ENCODE assay signal across 22 cellular contexts in genomic region chr13:51291341-51291740, GRCh38. TPM values are rescaled to one million over a fixed set of nuclear protein-coding genes. Genes with fewer than 3 reads are reported as not detected.
DNase-seq lines count a peak whose midpoint lies in the region; ATAC-seq and TF ChIP-seq lines count a peak whose summit lies in the region.
"Had no signal": no experiment of that assay in that cellular context is flagged by ENCODE, and none has a peak within 500 bp of the region (broad histone marks: within the 10 kb centered on the region; RNA-seq: fewer than 3 reads in every experiment).

No MANE protein-coding gene starts in this region.

- ATAC-seq in omental fat pad (ENCODE audit: low FRiP score) (peak; percentile 90), GM21737 (IDR thresholded peaks at IDR 0.05; ENCODE audit: unreplicated experiment) (no peak), GM19351 (IDR thresholded peaks at IDR 0.05; ENCODE audit: unreplicated experiment) (no peak)
- ATAC-seq: activated T-cell treated with anti-CD3 and anti-CD28 coated beads, Interleukin-2, amount 50 U/mL, for 72 hours had no signal

- H3K27ac Mint-ChIP-seq in activated T-cell treated with anti-CD3 and anti-CD28 coated beads, Interleukin-2, amount 50 U/mL, for 24 hours: no peak overlapping the region
- H3K27ac Mint-ChIP-seq: activated T-cell treated with anti-CD3 and anti-CD28 coated beads, Interleukin-2, amount 50 U/mL, for 72 hours had no signal

- no peaks in the 10 kb centered on the region for H3K27me3 Mint-ChIP-seq in activated T-cell treated with anti-CD3 and anti-CD28 coated beads, Interleukin-2, amount 50 U/mL, for 24 hours

- intact Hi-C loops in esophagus muscularis mucosa (cut with DNase I): no loop called here
- intact Hi-C loops in A673 (cut with micrococcal nuclease; ENCODE audit: unreplicated experiment): no loop called here

- no peak overlapping the region for H3K4me3 ChIP-seq in AG10803 (ENCODE audit: low read length)
- no peak overlapping the region for H3K4me3 ChIP-seq in esophagus muscularis mucosa
- no peak overlapping the region for H3K4me3 ChIP-seq in A673 (ENCODE audit: low read depth, low read length, poor library complexity, severe bottlenecking)
- H3K4me3 ChIP-seq: colonic mucosa, spleen had no signal

- no peak overlapping the region for H3K4me3 Mint-ChIP-seq in activated T-cell treated with anti-CD3 and anti-CD28 coated beads, Interleukin-2, amount 50 U/mL, for 24 hours
- H3K4me3 Mint-ChIP-seq: activated T-cell treated with anti-CD3 and anti-CD28 coated beads, Interleukin-2, amount 50 U/mL, for 72 hours had no signal

- no peaks in the 10 kb centered on the region for H3K9me3 ChIP-seq in esophagus muscularis mucosa
- no peaks in the 10 kb centered on the region for H3K9me3 ChIP-seq in A673 (ENCODE audit: low read depth, low read length, poor library complexity, severe bottlenecking)
- H3K9me3 ChIP-seq: colonic mucosa, spleen had no signal

- no peak for TF ChIP-seq CTCF in AG10803 (conservative IDR thresholded peaks at IDR 0.05; ENCODE audit: low read length)
- no peak for TF ChIP-seq CTCF in esophagus muscularis mucosa (IDR thresholded peaks at IDR 0.05)
- TF ChIP-seq CTCF in omental fat pad (IDR thresholded peaks at IDR 0.05): no peak
- no peak for TF ChIP-seq CTCF in A673 (conservative IDR thresholded peaks at IDR 0.05; ENCODE audit: low read depth, low read length)

- CTCF ChIA-PET in A673 (lab: Charles Lee): no interaction called here

- no peaks in the 10 kb centered on the region for H3K36me3 ChIP-seq in esophagus muscularis mucosa
- no peaks in the 10 kb centered on the region for H3K36me3 ChIP-seq in A673 (ENCODE audit: insufficient read depth, low read length, poor library complexity, severe bottlenecking)
- H3K36me3 ChIP-seq: colonic mucosa, spleen had no signal

- no peaks in the 10 kb centered on the region for H3K4me1 Mint-ChIP-seq in activated T-cell treated with anti-CD3 and anti-CD28 coated beads, Interleukin-2, amount 50 U/mL, for 24 hours (ENCODE audit: low read depth)

- POLR2A ChIA-PET in A673 (lab: Charles Lee; ENCODE audit: low non-redundant PET): no interaction called here

- no TSS peak for BruUV-seq in A673 (replicated peaks; lab: Mats Ljungman, UMichigan)

- H3K9me3 Mint-ChIP-seq in activated T-cell treated with anti-CD3 and anti-CD28 coated beads, Interleukin-2, amount 50 U/mL, for 24 hours: no peaks in the 10 kb centered on the region
- H3K9me3 Mint-ChIP-seq: activated T-cell treated with anti-CD3 and anti-CD28 coated beads, Interleukin-2, amount 50 U/mL, for 72 hours had no signal

- H3K27me3 ChIP-seq in esophagus muscularis mucosa (no peaks in the 10 kb centered on the region), A673 (replicated peaks; ENCODE audit: insufficient read depth, low read depth, low read length, poor library complexity) (no peaks in the 10 kb centered on the region)
- H3K27me3 ChIP-seq: colonic mucosa, spleen had no signal

- no peak for TF ChIP-seq EP300 in esophagus muscularis mucosa (IDR thresholded peaks at IDR 0.05)

- H3K27ac ChIP-seq in esophagus muscularis mucosa (replicated peaks in 1 of 4): peak overlapping the region; percentile 22 to 67 (median 50)
- no peak overlapping the region for H3K27ac ChIP-seq in A673 (ENCODE audit: low read depth, low read length, poor library complexity, severe bottlenecking)
- H3K27ac ChIP-seq: colonic mucosa, HL-60, parathyroid adenoma, spleen had no signal

- no peaks in the 10 kb centered on the region for H3K36me3 Mint-ChIP-seq in activated T-cell treated with anti-CD3 and anti-CD28 coated beads, Interleukin-2, amount 50 U/mL, for 24 hours (ENCODE audit: low read depth)

- TF ChIP-seq POLR2A in esophagus muscularis mucosa (IDR thresholded peaks at IDR 0.05; ENCODE audit: low read depth): no peak

- DNase-seq in AG10803 (ENCODE audit: low read depth): peak; percentile 9
- DNase-seq in RPMI7951 (ENCODE audit: low read depth): peak; percentile 19
- DNase-seq in esophagus muscularis mucosa (ENCODE audit: extremely low spot score): no peak
- no peak for DNase-seq in omental fat pad (ENCODE audit: low spot score)
- DNase-seq in A673 (ENCODE audit: low spot score): no peak
- DNase-seq in activated T-cell treated with anti-CD3 and anti-CD28 coated beads, Interleukin-2, amount 50 U/mL, for 24 hours: no peak
- DNase-seq: activated CD4-positive, alpha-beta T cell treated with anti-CD3 and anti-CD28 coated beads, Interleukin-2, amount 50 U/mL, for 48 hours; activated T-cell treated with anti-CD3 and anti-CD28 coated beads, Interleukin-2, amount 50 U/mL, for 72 hours; Calu3; colonic mucosa; Karpas-422; NCI-H1436; NCI-H2227 treated with DMSO at 0.1 percent for 48 hours; spleen; stimulated activated naive CD4-positive, alpha-beta T cell treated with Interleukin-2 at 50 U/mL for 16 hours had no signal

- H3K4me1 ChIP-seq in esophagus muscularis mucosa (peaks cover 9 to 20% (median 18%) of the 10 kb centered on the region in 4 donors), A673 (ENCODE audit: insufficient read depth, low read length, poor library complexity, severe bottlenecking) (no peaks in the 10 kb centered on the region)
- H3K4me1 ChIP-seq: colonic mucosa, parathyroid adenoma had no signal

- WGBS in esophagus muscularis mucosa: 64% methylated on average over 5 of the region's 5 CpGs

RNA-seq across cellular contexts. Expression of gene SERPINE3, which starts 48.1 kb away (rescaled TPM):
- total RNA-seq in RPMI7951 (2014; rRNA removed; shearing (Covaris generic)): not detected in 2 replicates
- total RNA-seq in esophagus muscularis mucosa (not detected), omental fat pad (1 to 10 TPM in 2 of 4 donors, not detected in 2; 1.6 to 8.8 TPM), A673 (2021) (not detected in 2 replicates)
- total RNA-seq: activated T-cell treated with anti-CD3 and anti-CD28 coated beads, Interleukin-2, amount 50 U/mL, for 72 hours; Calu3; colonic mucosa; epithelial cell of proximal tubule; kidney epithelial cell; SK-MEL-5 had no signal

Comparison
In these comparisons a context has a peak if more than half of its experiments do, and no peak if none do; other contexts are left out.
1. DNase-seq: peak in AG10803 (single experiment) and RPMI7951 (single experiment); none in esophagus muscularis mucosa (single experiment), omental fat pad (single experiment), A673 (single experiment) and activated T-cell treated with anti-CD3 and anti-CD28 coated beads, Interleukin-2, amount 50 U/mL, for 24 hours (single experiment).